In the genomic region with DNA sequence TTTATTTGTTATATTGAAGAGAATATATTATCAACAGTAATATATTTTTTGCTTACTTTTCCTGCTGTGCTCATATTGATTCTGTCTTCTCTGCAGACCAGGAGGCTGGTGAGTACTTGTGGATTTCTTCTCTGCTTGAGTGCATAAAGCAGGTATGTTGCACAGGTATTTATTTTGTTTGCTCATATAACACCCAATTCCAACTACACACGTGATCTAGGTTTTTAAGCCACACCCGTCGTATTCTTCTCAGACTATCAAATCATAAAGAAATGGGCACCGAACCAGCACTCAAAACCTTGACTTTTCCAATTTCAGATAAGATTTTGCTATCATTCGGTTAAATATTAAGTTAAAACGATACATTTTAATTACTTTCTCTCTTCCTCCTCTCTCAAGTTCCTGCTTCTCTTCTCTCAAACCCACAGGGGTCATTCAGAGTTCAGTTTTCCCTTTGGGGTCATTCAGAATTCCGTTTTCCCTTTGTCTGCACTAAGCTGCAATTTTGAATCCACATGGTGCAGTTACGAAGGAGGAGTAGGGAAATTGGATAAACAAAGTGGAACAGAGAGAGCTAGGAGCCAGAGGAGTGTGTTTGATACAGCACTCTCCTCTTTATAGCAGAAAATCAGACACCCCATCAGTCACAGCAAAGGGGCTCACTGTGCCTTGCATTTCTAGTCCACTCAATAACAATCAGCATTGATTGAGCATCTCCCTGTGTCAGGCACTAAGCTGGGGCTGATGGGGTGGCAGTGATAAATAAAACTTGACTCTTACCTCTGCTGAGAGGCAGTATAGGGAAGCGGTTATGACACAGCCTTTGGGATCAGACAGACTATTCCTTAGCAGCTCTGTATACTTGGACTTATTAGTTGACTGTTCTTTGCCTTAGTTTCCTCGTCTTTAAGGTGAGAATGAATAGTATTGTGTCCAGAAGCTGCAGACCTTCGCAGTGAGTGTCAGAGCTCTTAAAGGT, we compare ENCODE assay signal across 13 cellular contexts. TPM values are rescaled to one million over a fixed set of nuclear protein-coding genes. Genes with fewer than 3 reads are reported as not detected.
DNase-seq lines count a peak whose midpoint lies in the region; ATAC-seq lines count a peak whose summit lies in the region.
"Had no signal": no experiment of that assay in that cellular context is flagged by ENCODE, and none has a peak within 500 bp of the region (broad histone marks: within the 10 kb centered on the region; RNA-seq: fewer than 3 reads in every experiment).

A gene (minus strand): TSS at position 145 of the 979 bp plus-strand sequence. CDS start 71 bp downstream, at position 74.

- intact Hi-C loops in sciatic nerve (cut with DNase I) = no loop called here

- H3K27ac Mint-ChIP-seq in activated CD4-positive, alpha-beta memory T cell treated with anti-CD3 and anti-CD28 coated beads, Interleukin-2, amount 10 ng/mL, durations not matched to agents 7 days and 5 days = no peak within 1 kb of the TSS

- H3K4me3 Mint-ChIP-seq in activated CD4-positive, alpha-beta memory T cell treated with anti-CD3 and anti-CD28 coated beads, Interleukin-2, amount 10 ng/mL, durations not matched to agents 7 days and 5 days = no peak within 1 kb of the TSS

- CTCF ChIA-PET in activated CD4-positive, alpha-beta memory T cell treated with anti-CD3 and anti-CD28 coated beads, Interleukin-2, amount 10 ng/mL, durations not matched to agents 7 days and 5 days (lab: Charles Lee) = no interaction called here

- no peaks in the 10 kb centered on the region for H3K36me3 Mint-ChIP-seq in activated CD4-positive, alpha-beta memory T cell treated with anti-CD3 and anti-CD28 coated beads, Interleukin-2, amount 10 ng/mL, durations not matched to agents 7 days and 5 days (ENCODE audit: low read depth)

- peak; percentile 67 for ATAC-seq in left lobe of liver
- ATAC-seq in sciatic nerve = peak; percentile 97
- ATAC-seq in HG03432 (IDR thresholded peaks at IDR 0.05; ENCODE audit: unreplicated experiment) = no peak

- peak; percentile 10 for DNase-seq in H4 (ENCODE audit: low spot score)
- peak; percentile 4 for DNase-seq in astrocyte of the hippocampus (ENCODE audit: low read depth, low spot score)
- no peak for DNase-seq in left lobe of liver (ENCODE audit: low spot score)
- no peak for DNase-seq in sciatic nerve (ENCODE audit: low spot score)
- no peak for DNase-seq in HPDE6-E6E7 (ENCODE audit: extremely low spot score)
- no peak for DNase-seq in NCI-H2196 (lab: John Stamatoyannopoulos, UW; ENCODE audit: unreplicated experiment)
- DNase-seq in activated CD4-positive, alpha-beta memory T cell treated with anti-CD3 and anti-CD28 coated beads, Interleukin-2, amount 10 ng/mL, durations not matched to agents 7 days and 5 days = no peak
- DNase-seq: activated effector memory CD4-positive, alpha-beta T cell treated with anti-CD3 and anti-CD28 coated beads, Interleukin-2, amount 50 U/mL, for 16 hours; BE2C; EL; NCI-H187 treated with DMSO at 0.1 percent for 48 hours; stimulated activated naive CD4-positive, alpha-beta T cell treated with Interleukin-2 at 50 U/mL for 16 hours had no signal

- no peaks in the 10 kb centered on the region for H3K9me3 Mint-ChIP-seq in activated CD4-positive, alpha-beta memory T cell treated with anti-CD3 and anti-CD28 coated beads, Interleukin-2, amount 10 ng/mL, durations not matched to agents 7 days and 5 days

- POLR2A ChIA-PET in activated CD4-positive, alpha-beta memory T cell treated with anti-CD3 and anti-CD28 coated beads, Interleukin-2, amount 10 ng/mL, durations not matched to agents 7 days and 5 days (lab: Charles Lee) = no interaction called here

- H3K27me3 Mint-ChIP-seq in activated CD4-positive, alpha-beta memory T cell treated with anti-CD3 and anti-CD28 coated beads, Interleukin-2, amount 10 ng/mL, durations not matched to agents 7 days and 5 days = no peaks in the 10 kb centered on the region

- H3K4me1 Mint-ChIP-seq in activated CD4-positive, alpha-beta memory T cell treated with anti-CD3 and anti-CD28 coated beads, Interleukin-2, amount 10 ng/mL, durations not matched to agents 7 days and 5 days = peaks cover 2% of the 10 kb centered on the region

RNA-seq across cellular contexts. Expression of the gene that starts here (rescaled TPM):
- 0.06 and 1.6 TPM in 2 replicates for total RNA-seq in H4 (2014; rRNA removed; shearing (Covaris generic))
- total RNA-seq in left lobe of liver (522 TPM), sciatic nerve (75.2 TPM)
- total RNA-seq in activated CD4-positive, alpha-beta memory T cell treated with anti-CD3 and anti-CD28 coated beads, Interleukin-2, amount 10 ng/mL, durations not matched to agents 7 days and 5 days = not detected

Comparison
In these comparisons a context has a peak if more than half of its experiments do, and no peak if none do; other contexts are left out.
1. RNA of the gene that starts here (total RNA-seq): 522 TPM in left lobe of liver (single experiment) and 75.2 TPM in sciatic nerve (single experiment); 0.06 to 1.6 TPM in H4 and not detected in activated CD4-positive, alpha-beta memory T cell treated with anti-CD3 and anti-CD28 coated beads, Interleukin-2, amount 10 ng/mL, durations not matched to agents 7 days and 5 days; every median in the first group is over 10 times any median in the second.
2. DNase-seq: peak in H4 (single experiment) and astrocyte of the hippocampus (single experiment); none in left lobe of liver (single experiment), sciatic nerve (single experiment), HPDE6-E6E7 (single experiment), NCI-H2196 (single experiment) and activated CD4-positive, alpha-beta memory T cell treated with anti-CD3 and anti-CD28 coated beads, Interleukin-2, amount 10 ng/mL, durations not matched to agents 7 days and 5 days (single experiment).